2 cellular contexts compared by ENCODE assay signal in the genomic region with DNA sequence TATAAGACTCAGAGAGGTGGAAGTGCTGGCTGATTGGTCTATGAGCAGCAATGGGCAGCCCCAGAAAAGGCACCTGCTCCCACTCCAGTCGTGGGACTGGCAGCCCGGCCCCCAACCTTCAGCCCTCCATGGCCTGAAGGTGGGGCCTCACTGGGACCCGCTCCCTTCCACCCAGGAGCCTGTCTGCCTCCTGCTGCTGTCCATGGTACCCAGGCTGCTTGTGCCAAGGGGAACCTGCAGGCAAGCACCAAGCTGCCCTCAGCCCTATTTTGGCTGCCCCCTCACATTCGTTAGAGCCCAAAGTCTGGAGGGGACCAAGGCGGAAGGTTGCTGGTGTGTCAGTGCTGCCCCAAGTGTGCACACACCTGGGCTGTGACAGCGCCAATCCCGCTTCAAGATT.
TF ChIP-seq lines count a peak whose summit lies in the region.

No MANE protein-coding gene starts in this region.

TF ChIP-seq in PFSK-1, 5 proteins besides CTCF, POLR2A, EP300 and RAD21 (continued from another document):
- TF ChIP-seq POLR2AphosphoS5 (IDR thresholded peaks at IDR 0.05; ENCODE audit: low read depth, low read length): no peak

TF ChIP-seq in H1, 55 proteins besides CTCF, POLR2A, EP300 and RAD21 (continued from another document):
- TF ChIP-seq, protein P1, sequence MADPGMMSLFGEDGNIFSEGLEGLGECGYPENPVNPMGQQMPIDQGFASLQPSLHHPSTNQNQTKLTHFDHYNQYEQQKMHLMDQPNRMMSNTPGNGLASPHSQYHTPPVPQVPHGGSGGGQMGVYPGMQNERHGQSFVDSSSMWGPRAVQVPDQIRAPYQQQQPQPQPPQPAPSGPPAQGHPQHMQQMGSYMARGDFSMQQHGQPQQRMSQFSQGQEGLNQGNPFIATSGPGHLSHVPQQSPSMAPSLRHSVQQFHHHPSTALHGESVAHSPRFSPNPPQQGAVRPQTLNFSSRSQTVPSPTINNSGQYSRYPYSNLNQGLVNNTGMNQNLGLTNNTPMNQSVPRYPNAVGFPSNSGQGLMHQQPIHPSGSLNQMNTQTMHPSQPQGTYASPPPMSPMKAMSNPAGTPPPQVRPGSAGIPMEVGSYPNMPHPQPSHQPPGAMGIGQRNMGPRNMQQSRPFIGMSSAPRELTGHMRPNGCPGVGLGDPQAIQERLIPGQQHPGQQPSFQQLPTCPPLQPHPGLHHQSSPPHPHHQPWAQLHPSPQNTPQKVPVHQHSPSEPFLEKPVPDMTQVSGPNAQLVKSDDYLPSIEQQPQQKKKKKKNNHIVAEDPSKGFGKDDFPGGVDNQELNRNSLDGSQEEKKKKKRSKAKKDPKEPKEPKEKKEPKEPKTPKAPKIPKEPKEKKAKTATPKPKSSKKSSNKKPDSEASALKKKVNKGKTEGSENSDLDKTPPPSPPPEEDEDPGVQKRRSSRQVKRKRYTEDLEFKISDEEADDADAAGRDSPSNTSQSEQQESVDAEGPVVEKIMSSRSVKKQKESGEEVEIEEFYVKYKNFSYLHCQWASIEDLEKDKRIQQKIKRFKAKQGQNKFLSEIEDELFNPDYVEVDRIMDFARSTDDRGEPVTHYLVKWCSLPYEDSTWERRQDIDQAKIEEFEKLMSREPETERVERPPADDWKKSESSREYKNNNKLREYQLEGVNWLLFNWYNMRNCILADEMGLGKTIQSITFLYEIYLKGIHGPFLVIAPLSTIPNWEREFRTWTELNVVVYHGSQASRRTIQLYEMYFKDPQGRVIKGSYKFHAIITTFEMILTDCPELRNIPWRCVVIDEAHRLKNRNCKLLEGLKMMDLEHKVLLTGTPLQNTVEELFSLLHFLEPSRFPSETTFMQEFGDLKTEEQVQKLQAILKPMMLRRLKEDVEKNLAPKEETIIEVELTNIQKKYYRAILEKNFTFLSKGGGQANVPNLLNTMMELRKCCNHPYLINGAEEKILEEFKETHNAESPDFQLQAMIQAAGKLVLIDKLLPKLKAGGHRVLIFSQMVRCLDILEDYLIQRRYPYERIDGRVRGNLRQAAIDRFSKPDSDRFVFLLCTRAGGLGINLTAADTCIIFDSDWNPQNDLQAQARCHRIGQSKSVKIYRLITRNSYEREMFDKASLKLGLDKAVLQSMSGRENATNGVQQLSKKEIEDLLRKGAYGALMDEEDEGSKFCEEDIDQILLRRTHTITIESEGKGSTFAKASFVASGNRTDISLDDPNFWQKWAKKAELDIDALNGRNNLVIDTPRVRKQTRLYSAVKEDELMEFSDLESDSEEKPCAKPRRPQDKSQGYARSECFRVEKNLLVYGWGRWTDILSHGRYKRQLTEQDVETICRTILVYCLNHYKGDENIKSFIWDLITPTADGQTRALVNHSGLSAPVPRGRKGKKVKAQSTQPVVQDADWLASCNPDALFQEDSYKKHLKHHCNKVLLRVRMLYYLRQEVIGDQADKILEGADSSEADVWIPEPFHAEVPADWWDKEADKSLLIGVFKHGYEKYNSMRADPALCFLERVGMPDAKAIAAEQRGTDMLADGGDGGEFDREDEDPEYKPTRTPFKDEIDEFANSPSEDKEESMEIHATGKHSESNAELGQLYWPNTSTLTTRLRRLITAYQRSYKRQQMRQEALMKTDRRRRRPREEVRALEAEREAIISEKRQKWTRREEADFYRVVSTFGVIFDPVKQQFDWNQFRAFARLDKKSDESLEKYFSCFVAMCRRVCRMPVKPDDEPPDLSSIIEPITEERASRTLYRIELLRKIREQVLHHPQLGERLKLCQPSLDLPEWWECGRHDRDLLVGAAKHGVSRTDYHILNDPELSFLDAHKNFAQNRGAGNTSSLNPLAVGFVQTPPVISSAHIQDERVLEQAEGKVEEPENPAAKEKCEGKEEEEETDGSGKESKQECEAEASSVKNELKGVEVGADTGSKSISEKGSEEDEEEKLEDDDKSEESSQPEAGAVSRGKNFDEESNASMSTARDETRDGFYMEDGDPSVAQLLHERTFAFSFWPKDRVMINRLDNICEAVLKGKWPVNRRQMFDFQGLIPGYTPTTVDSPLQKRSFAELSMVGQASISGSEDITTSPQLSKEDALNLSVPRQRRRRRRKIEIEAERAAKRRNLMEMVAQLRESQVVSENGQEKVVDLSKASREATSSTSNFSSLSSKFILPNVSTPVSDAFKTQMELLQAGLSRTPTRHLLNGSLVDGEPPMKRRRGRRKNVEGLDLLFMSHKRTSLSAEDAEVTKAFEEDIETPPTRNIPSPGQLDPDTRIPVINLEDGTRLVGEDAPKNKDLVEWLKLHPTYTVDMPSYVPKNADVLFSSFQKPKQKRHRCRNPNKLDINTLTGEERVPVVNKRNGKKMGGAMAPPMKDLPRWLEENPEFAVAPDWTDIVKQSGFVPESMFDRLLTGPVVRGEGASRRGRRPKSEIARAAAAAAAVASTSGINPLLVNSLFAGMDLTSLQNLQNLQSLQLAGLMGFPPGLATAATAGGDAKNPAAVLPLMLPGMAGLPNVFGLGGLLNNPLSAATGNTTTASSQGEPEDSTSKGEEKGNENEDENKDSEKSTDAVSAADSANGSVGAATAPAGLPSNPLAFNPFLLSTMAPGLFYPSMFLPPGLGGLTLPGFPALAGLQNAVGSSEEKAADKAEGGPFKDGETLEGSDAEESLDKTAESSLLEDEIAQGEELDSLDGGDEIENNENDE (IDR thresholded peaks at IDR 0.05; ENCODE audit: insufficient replicate concordance, low read length): no peak
- no peak for TF ChIP-seq CREB1 (IDR thresholded peaks at IDR 0.05)
- TF ChIP-seq RNF2 (IDR thresholded peaks at IDR 0.05; ENCODE audit: borderline replicate concordance, low read depth, low read length, missing control alignments, poor library complexity, severe bottlenecking): no peak
- no peak for TF ChIP-seq EGR1 (IDR thresholded peaks at IDR 0.05; ENCODE audit: borderline replicate concordance, low read depth, low read length)
- TF ChIP-seq SRF (IDR thresholded peaks at IDR 0.05; ENCODE audit: low read depth, low read length): no peak
- TF ChIP-seq SP4 (IDR thresholded peaks at IDR 0.05; ENCODE audit: low read length): no peak
- no peak for TF ChIP-seq ZNF274 (IDR thresholded peaks at IDR 0.05; ENCODE audit: borderline replicate concordance, extremely low read depth, low read length)
- TF ChIP-seq CEBPB (IDR thresholded peaks at IDR 0.05; ENCODE audit: low read depth, low read length): no peak
- no peak for TF ChIP-seq YY1 (IDR thresholded peaks at IDR 0.05; ENCODE audit: low read depth, low read length)
